8 cellular contexts compared by ENCODE assay signal in genomic region chr5:140557136-140557805, GRCh38. TPM values are rescaled to one million over a fixed set of nuclear protein-coding genes. Genes with fewer than 3 reads are reported as not detected.
DNase-seq lines count a peak whose midpoint lies in the region; ATAC-seq, FAIRE-seq and TF ChIP-seq lines count a peak whose summit lies in the region.

SRA1 (minus strand) TSS chr5:140557473; CDS start chr5:140557452, 21 bp downstream.

- peak within 1 kb of the TSS; percentile 97 for H3K9ac ChIP-seq in astrocyte (ENCODE audit: low read length)

- H3K4me1 Mint-ChIP-seq in T-helper 2 cell treated with Interferon-gamma antibody and Interleukin-4, amounts not matched to agents 5 μg/mL and 100 μg/mL, for 36 hours (ENCODE audit: low read depth): peaks cover 45% of the 10 kb centered on the region
- H3K4me1 Mint-ChIP-seq in astrocyte (ENCODE audit: low read depth, unreplicated experiment): peaks cover 28% of the 10 kb centered on the region

- ATAC-seq in GM18505 (IDR thresholded peaks at IDR 0.05; ENCODE audit: unreplicated experiment) (peak; percentile 95), HG02938 (IDR thresholded peaks at IDR 0.05; ENCODE audit: unreplicated experiment) (peak; percentile 91), aorta (ENCODE audit: low FRiP score) (peak; percentile 96)

- TF ChIP-seq CTCF in astrocyte (IDR thresholded peaks at IDR 0.05; ENCODE audit: insufficient read depth, low read depth, low read length): no peak

- intact Hi-C loops in aorta (cut with DNase I): loop anchor here in 1 of 2 donors (5.0 kb wide), 1 partner anchor 90 kb away; the partner anchor contains the start of genes IK and NDUFA2

- no peak for FAIRE-seq in astrocyte (lab: Jason Lieb, UNC)

- H3K27ac ChIP-seq in astrocyte (ENCODE audit: low read depth, low read length) (peak within 1 kb of the TSS; percentile 91), aorta (ENCODE audit: low read depth in 1 of 2, low read length in 2 of 2) (peak within 1 kb of the TSS; percentile 5 to 49)

- no peaks in the 10 kb centered on the region for H3K9me3 Mint-ChIP-seq in T-helper 2 cell treated with Interferon-gamma antibody and Interleukin-4, amounts not matched to agents 5 μg/mL and 100 μg/mL, for 36 hours
- no peaks in the 10 kb centered on the region for H3K9me3 Mint-ChIP-seq in astrocyte (ENCODE audit: unreplicated experiment)

- no peaks in the 10 kb centered on the region for H3K9me3 ChIP-seq in astrocyte (ENCODE audit: insufficient read depth, low read depth, low read length)
- no peaks in the 10 kb centered on the region for H3K9me3 ChIP-seq in aorta (ENCODE audit: control insufficient read depth, low read length)

- H3K36me3 ChIP-seq in astrocyte (ENCODE audit: insufficient read depth, low read length): peaks cover 10% of the 10 kb centered on the region
- no peaks in the 10 kb centered on the region for H3K36me3 ChIP-seq in aorta (ENCODE audit: control insufficient read depth in 1 of 2, insufficient read depth in 2 of 2, low read length in 1 of 2)

- peak within 1 kb of the TSS; percentile 86 for H3K4me3 ChIP-seq in astrocyte (ENCODE audit: insufficient read depth, low read depth, low read length)
- peak within 1 kb of the TSS; percentile 43 to 88 for H3K4me3 ChIP-seq in aorta (ENCODE audit: low read length in 2 of 2)

- peaks cover 52% of the 10 kb centered on the region for H3K79me2 ChIP-seq in astrocyte (ENCODE audit: insufficient read depth, low read length)

- no peaks in the 10 kb centered on the region for H3K27me3 Mint-ChIP-seq in T-helper 2 cell treated with Interferon-gamma antibody and Interleukin-4, amounts not matched to agents 5 μg/mL and 100 μg/mL, for 36 hours (ENCODE audit: low read depth)
- H3K27me3 Mint-ChIP-seq in astrocyte (ENCODE audit: low read depth, unreplicated experiment): no peaks in the 10 kb centered on the region

- WGBS in aorta, 2 donors: 1% methylated on average over 46 of the region's 46 CpGs

- peak within 1 kb of the TSS; percentile 88 for H2AFZ ChIP-seq in astrocyte (ENCODE audit: low read depth, low read length)

- H3K36me3 Mint-ChIP-seq in T-helper 2 cell treated with Interferon-gamma antibody and Interleukin-4, amounts not matched to agents 5 μg/mL and 100 μg/mL, for 36 hours (ENCODE audit: low read depth): peaks cover 45% of the 10 kb centered on the region
- H3K36me3 Mint-ChIP-seq in astrocyte (ENCODE audit: low read depth, unreplicated experiment): peaks cover 28% of the 10 kb centered on the region

- peak; percentile 98 for TF ChIP-seq POLR2A in GM18505 (IDR thresholded peaks at IDR 0.05; ENCODE audit: borderline replicate concordance, extremely low read depth, insufficient read depth, insufficient read length)

- H3K27me3 ChIP-seq in astrocyte (ENCODE audit: insufficient read depth, low read length) (no peaks in the 10 kb centered on the region), aorta (ENCODE audit: control insufficient read depth in 1 of 2, insufficient read depth in 2 of 2, low read length in 1 of 2) (no peaks in the 10 kb centered on the region)

- peaks cover 40% of the 10 kb centered on the region for H4K20me1 ChIP-seq in astrocyte (ENCODE audit: insufficient read depth, low read length)

- peak; percentile 76 for DNase-seq in NCI-H1694 treated with DMSO at 0.1 percent for 48 hours (lab: John Stamatoyannopoulos, UW)
- DNase-seq in T-helper 2 cell treated with Interferon-gamma antibody and Interleukin-4, amounts not matched to agents 5 μg/mL and 100 μg/mL, for 36 hours (ENCODE audit: low spot score): peak; percentile 93
- DNase-seq in astrocyte (ENCODE audit: low read depth): peak; percentile 78
- DNase-seq in hepatic stellate cell (ENCODE audit: low spot score): peak; percentile 96
- peak; percentile 65 for DNase-seq in renal cortical epithelial cell (ENCODE audit: low read depth)
- peak; percentile 96 to 98 for DNase-seq in aorta

- H3K4me1 ChIP-seq in astrocyte (ENCODE audit: insufficient read depth, low read length) (peaks cover 29% of the 10 kb centered on the region), aorta (ENCODE audit: control insufficient read depth in 1 of 2, insufficient read depth in 2 of 2, low read length in 2 of 2) (peaks cover 0 to 4% of the 10 kb centered on the region in 2 donors)

- H3K4me2 ChIP-seq in astrocyte (ENCODE audit: low read length): peak within 1 kb of the TSS; percentile 86

- peak within 1 kb of the TSS; percentile 88 for H3K4me3 Mint-ChIP-seq in T-helper 2 cell treated with Interferon-gamma antibody and Interleukin-4, amounts not matched to agents 5 μg/mL and 100 μg/mL, for 36 hours
- H3K4me3 Mint-ChIP-seq in astrocyte (ENCODE audit: unreplicated experiment): peak within 1 kb of the TSS; percentile 90

- H3K27ac Mint-ChIP-seq in T-helper 2 cell treated with Interferon-gamma antibody and Interleukin-4, amounts not matched to agents 5 μg/mL and 100 μg/mL, for 36 hours: peak within 1 kb of the TSS; percentile 90
- peak within 1 kb of the TSS; percentile 95 for H3K27ac Mint-ChIP-seq in astrocyte (ENCODE audit: unreplicated experiment)

RNA-seq across cellular contexts. Expression of gene SRA1, which starts in this region (rescaled TPM):
- total RNA-seq in astrocyte: 71.3 and 72.4 TPM in 2 replicates
- total RNA-seq in renal cortical epithelial cell: 28.2 and 48.1 TPM in 2 replicates
- 10 to 100 TPM; 23.7 to 32.5 TPM for total RNA-seq in aorta
- 10 to 100 TPM; 23.2 to 49.6 TPM for polyA plus RNA-seq in aorta

Comparison
In these comparisons a context has a peak if more than half of its experiments do, and no peak if none do; other contexts are left out.
1. Peak in every context shown above with its lines: DNase-seq, ATAC-seq, H3K4me3 ChIP-seq and H3K27ac ChIP-seq.